20 cellular contexts compared by ENCODE assay signal in the genomic region with DNA sequence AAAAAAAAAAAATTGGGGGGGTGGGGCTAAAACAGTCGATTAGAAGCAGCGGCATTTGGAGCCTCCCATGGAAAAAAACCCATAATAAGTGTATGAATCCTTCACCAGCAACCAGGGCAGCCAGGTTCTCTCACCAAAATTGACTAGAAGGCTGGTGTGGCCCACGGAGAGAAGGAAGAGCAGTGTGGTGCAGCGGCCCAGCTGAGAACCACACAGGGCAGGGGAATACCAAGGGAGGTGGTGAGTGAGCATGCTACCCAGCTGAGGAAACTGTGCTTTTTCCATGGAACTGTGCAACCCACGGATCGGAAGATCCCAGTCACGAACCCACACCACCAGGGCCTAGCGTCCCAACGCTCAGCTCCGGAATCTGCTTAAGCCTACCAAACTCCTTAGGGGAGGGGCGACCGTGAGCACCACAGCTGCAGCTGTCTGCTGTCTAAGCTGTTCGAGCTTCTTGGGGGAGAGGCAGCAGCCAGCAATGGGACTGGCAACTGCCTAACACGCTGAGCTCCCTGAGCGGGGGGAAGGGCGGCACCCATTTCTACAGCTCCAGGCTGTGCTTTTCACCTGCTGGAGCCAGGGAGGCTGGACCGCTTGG.
DNase-seq lines count a peak whose midpoint lies in the region; ATAC-seq and TF ChIP-seq lines count a peak whose summit lies in the region.
"Had no signal": no experiment of that assay in that cellular context is flagged by ENCODE, and none has a peak within 500 bp of the region (broad histone marks: within the 10 kb centered on the region; RNA-seq: fewer than 3 reads in every experiment).

No MANE protein-coding gene starts in this region.

- H2AK5ac ChIP-seq in H9 (ENCODE audit: insufficient read length, low read length): no peak overlapping the region

- H3K23me2 ChIP-seq in H9 (ENCODE audit: insufficient read length, low read depth, low read length, poor library complexity, severe bottlenecking): no peaks in the 10 kb centered on the region

- ATAC-seq in HG02571 (IDR thresholded peaks at IDR 0.05; ENCODE audit: unreplicated experiment) (no peak), GM21786 (IDR thresholded peaks at IDR 0.05; ENCODE audit: unreplicated experiment) (no peak)

- no peak overlapping the region for H3K4ac ChIP-seq in H9 (ENCODE audit: low read depth, low read length)

- H3K4me2 ChIP-seq in H9 (ENCODE audit: insufficient read depth, insufficient read length, low read length): no peak overlapping the region

- H3K4me1 ChIP-seq in H9 (ENCODE audit: insufficient read depth, low read length) (no peaks in the 10 kb centered on the region), skeletal muscle tissue (ENCODE audit: control insufficient read depth in 3 of 3, insufficient read depth in 3 of 3, low read length in 3 of 3) (peaks cover 0 to 4% (median 0%) of the 10 kb centered on the region in 3 donors)

- H2BK12ac ChIP-seq in H9 (ENCODE audit: insufficient read length, low read depth, low read length): no peak overlapping the region

- no peak overlapping the region for H4K8ac ChIP-seq in H9 (replicated peaks; ENCODE audit: insufficient read length, low read depth, low read length)

- H3K4me3 ChIP-seq in skeletal muscle tissue (ENCODE audit: low read length in 3 of 3): peak overlapping the region; percentile 22 to 35 (median 24)

- H3K27ac ChIP-seq in H9 (ENCODE audit: insufficient read length, low read depth, low read length) (no peak overlapping the region), skeletal muscle tissue (ENCODE audit: low read depth, low read length) (no peak overlapping the region)

- no peak overlapping the region for H4K91ac ChIP-seq in H9 (ENCODE audit: insufficient read length, low read depth, low read length)

- H3K14ac ChIP-seq in H9 (ENCODE audit: insufficient read depth, low read length): no peak overlapping the region

- WGBS in H9 (ENCODE audit: extremely low coverage, insufficient read length, low lambda C conversion rate): no CpG with 5 or more reads among the region's 17 CpGs

- no peak overlapping the region for H2AFZ ChIP-seq in H9 (ENCODE audit: low read length)

- H2BK120ac ChIP-seq in H9 (ENCODE audit: low read depth, low read length, poor library complexity, severe bottlenecking): no peak overlapping the region

- no peaks in the 10 kb centered on the region for H3K27me3 ChIP-seq in H9 (ENCODE audit: insufficient read depth, low read length)
- no peaks in the 10 kb centered on the region for H3K27me3 ChIP-seq in skeletal muscle tissue (ENCODE audit: control insufficient read depth in 3 of 3, insufficient read depth in 3 of 3, low read length in 3 of 3)

- H2BK20ac ChIP-seq in H9 (ENCODE audit: low read depth, low read length, poor library complexity, severe bottlenecking): no peak overlapping the region

- H3K9me3 ChIP-seq in H9 (ENCODE audit: control insufficient read depth, low read depth, low read length) (no peaks in the 10 kb centered on the region), skeletal muscle tissue (ENCODE audit: control insufficient read depth in 3 of 3, low read length in 3 of 3) (no peaks in the 10 kb centered on the region)

- no peak overlapping the region for H3K18ac ChIP-seq in H9 (ENCODE audit: insufficient read length, low read depth, low read length)

- H3K9ac ChIP-seq in H9 (ENCODE audit: extremely low read depth, insufficient read length, low read length) (no peak overlapping the region), skeletal muscle tissue (ENCODE audit: low read depth in 1 of 3, low read length in 3 of 3) (no peak overlapping the region)

- no peak overlapping the region for H3K56ac ChIP-seq in H9 (ENCODE audit: insufficient read length, low read depth, low read length)

- H3K36me3 ChIP-seq in skeletal muscle tissue (ENCODE audit: control insufficient read depth in 3 of 3, insufficient read depth in 3 of 3, low read length in 3 of 3): no peaks in the 10 kb centered on the region

- TF ChIP-seq CTCF in H9 (conservative IDR thresholded peaks at IDR 0.05) (no peak), glutamatergic neuron (IDR thresholded peaks at IDR 0.05; ENCODE audit: partially characterized antibody, unreplicated experiment) (no peak)

- peaks cover 3 to 8% of the 10 kb centered on the region in 2 experiments; a peak in 4 of 5 replicates for H3K9me3 Mint-ChIP-seq in H9
- H3K9me3 Mint-ChIP-seq in glutamatergic neuron (ENCODE audit: unreplicated experiment): no peaks in the 10 kb centered on the region

- DNase-seq in H9 (peak; percentile 29), RPMI7951 (ENCODE audit: low read depth) (peak; percentile 4), glutamatergic neuron (peak; percentile 19), amygdala (lab: John Stamatoyannopoulos, UW) (no peak)
- DNase-seq: CD4-positive, CD25-positive, alpha-beta regulatory T cell; DMS53; GOT3; IMR-90; Karpas-422; MM.1S; NCI-H1092 treated with DMSO at 0.1 percent for 48 hours; NCI-H2081 treated with DMSO at 0.1 percent for 48 hours; NCI-H226; NCI-H524 treated with DMSO at 0.1 percent for 48 hours; NK-92 treated with Interleukin-12 subunit alpha and Interleukin-12 subunit beta, amount 100 ng/mL, for 24 hours; OCI-M1 had no signal

- H3K36me3 Mint-ChIP-seq in H9 (ENCODE audit: insufficient read depth in 1 of 3, low read depth in 3 of 3): peaks cover 2 to 12% (median 3%) of the 10 kb centered on the region in 3 experiments; a peak in 5 of 7 replicates
- no peaks in the 10 kb centered on the region for H3K36me3 Mint-ChIP-seq in glutamatergic neuron (ENCODE audit: unreplicated experiment)
- H3K36me3 Mint-ChIP-seq: CD4-positive, CD25-positive, alpha-beta regulatory T cell had no signal

- no peaks in the 10 kb centered on the region for H3K79me1 ChIP-seq in H9 (ENCODE audit: insufficient read depth, low read depth, low read length, poor library complexity, severe bottlenecking)

- no peaks in the 10 kb centered on the region for H4K20me1 ChIP-seq in H9 (ENCODE audit: control insufficient read depth, insufficient read depth, insufficient read length)

- no peak overlapping the region for H3K23ac ChIP-seq in H9 (ENCODE audit: insufficient read length, low read depth, low read length)

- H3K4me1 Mint-ChIP-seq in H9 (peaks cover 9 to 10% of the 10 kb centered on the region in 2 experiments), glutamatergic neuron (ENCODE audit: low read depth, unreplicated experiment) (no peaks in the 10 kb centered on the region)
- H3K4me1 Mint-ChIP-seq: B cell; CD4-positive, CD25-positive, alpha-beta regulatory T cell had no signal

- H3K27ac Mint-ChIP-seq in H9 (peak overlapping the region in 1 of 3 experiments; percentile 67; a peak in 2 of 7 replicates), glutamatergic neuron (ENCODE audit: unreplicated experiment) (no peak overlapping the region)
- H3K27ac Mint-ChIP-seq: B cell; CD4-positive, CD25-positive, alpha-beta regulatory T cell had no signal

- H3K4me3 Mint-ChIP-seq in H9: no peak overlapping the region; a peak in 1 of 5 replicates
- H3K4me3 Mint-ChIP-seq in glutamatergic neuron (ENCODE audit: unreplicated experiment): no peak overlapping the region
- H3K4me3 Mint-ChIP-seq: B cell; CD4-positive, CD25-positive, alpha-beta regulatory T cell had no signal

- no peaks in the 10 kb centered on the region for H3K79me2 ChIP-seq in H9 (ENCODE audit: insufficient read depth, low read length)

- H3T11ph ChIP-seq in H9 (ENCODE audit: low read length): no peak overlapping the region

- no peak overlapping the region for H4K5ac ChIP-seq in H9 (ENCODE audit: insufficient read length, low read depth, low read length)

- no peak overlapping the region for H2BK5ac ChIP-seq in H9 (ENCODE audit: insufficient read length, low read length)

- H3K27me3 Mint-ChIP-seq in H9 (ENCODE audit: low read depth) (peaks cover 2% of the 10 kb centered on the region; the same call in 1 of the 2 replicates), glutamatergic neuron (ENCODE audit: unreplicated experiment) (no peaks in the 10 kb centered on the region)
- H3K27me3 Mint-ChIP-seq: B cell; CD4-positive, CD25-positive, alpha-beta regulatory T cell had no signal

- H2BK15ac ChIP-seq in H9 (ENCODE audit: low read depth, low read length): no peak overlapping the region

Comparison
In these comparisons a context has a peak if more than half of its experiments do, and no peak if none do; other contexts are left out.
1. DNase-seq: peak in H9 (single experiment), RPMI7951 (single experiment) and glutamatergic neuron (single experiment); none in amygdala (0 of 56).